Comparison of ENCODE assay signal across 31 cellular contexts in genomic region chr2:183780072-183780471, GRCh38.
"Had no signal": no experiment of that assay in that cellular context is flagged by ENCODE, and none has a peak within 500 bp of the region (broad histone marks: within the 10 kb centered on the region; RNA-seq: fewer than 3 reads in every experiment).

No MANE protein-coding gene starts in this region.

- DNase-seq: activated effector memory CD4-positive, alpha-beta T cell treated with anti-CD3 and anti-CD28 coated beads, Interleukin-2, amount 50 U/mL, for 16 hours; activated effector memory CD4-positive, alpha-beta T cell treated with Interleukin-2 at 50 U/mL for 16 hours; activated gamma-delta T cell; activated gamma-delta T cell treated with Interleukin-2 at 50 U/mL for 16 hours; activated naive CD4-positive, alpha-beta T cell; activated naive CD4-positive, alpha-beta T cell treated with anti-CD3 and anti-CD28 coated beads for 36 hours; activated naive CD4-positive, alpha-beta T cell treated with anti-CD3 and anti-CD28 coated beads, Interleukin-2, amount 10 ng/mL, durations not matched to agents 7 days and 5 days; activated naive CD4-positive, alpha-beta T cell treated with anti-CD3 and anti-CD28 coated beads, Interleukin-2, amount 50 U/mL, for 16 hours; activated naive CD4-positive, alpha-beta T cell treated with Interleukin-2 at 50 U/mL for 16 hours; activated naive CD8-positive, alpha-beta T cell treated with anti-CD3 and anti-CD28 coated beads for 36 hours; activated naive CD8-positive, alpha-beta T cell treated with anti-CD3 and anti-CD28 coated beads, Interleukin-2, amount 10 ng/mL, durations not matched to agents 7 days and 5 days; activated naive CD8-positive, alpha-beta T cell treated with anti-CD3 and anti-CD28 coated beads, Interleukin-2, amount 50 U/mL, for 24 hours; activated T-cell treated with anti-CD3 and anti-CD28 coated beads, Interleukin-2, amount 50 U/mL, for 24 hours; activated T-cell treated with anti-CD3 and anti-CD28 coated beads, Interleukin-2, amount 50 U/mL, for 4 hours; activated T-cell treated with anti-CD3 and anti-CD28 coated beads, Interleukin-2, amount 50 U/mL, for 48 hours; activated T-cell treated with anti-CD3 and anti-CD28 coated beads, Interleukin-2, amount 50 U/mL, for 72 hours; adrenal gland; amniotic stem cell; amygdala; anterior cingulate cortex; aorta; body of pancreas; brain microvascular endothelial cell; caudate nucleus; central memory CD4-positive, alpha-beta T cell; cerebellar nuclear complex had no signal

- H3K27ac ChIP-seq: adrenal gland, ascending aorta, body of pancreas, brain microvascular endothelial cell, breast epithelium, cardiac muscle cell had no signal

- ATAC-seq: activated naive CD4-positive, alpha-beta T cell treated with anti-CD3 and anti-CD28 coated beads, Interleukin-2, amount 50 U/mL, for 72 hours; activated naive CD8-positive, alpha-beta T cell treated with anti-CD3 and anti-CD28 coated beads, Interleukin-2, amount 50 U/mL, for 24 hours; activated T-cell treated with anti-CD3 and anti-CD28 coated beads, Interleukin-2, amount 50 U/mL, for 4 hours; activated T-cell treated with anti-CD3 and anti-CD28 coated beads, Interleukin-2, amount 50 U/mL, for 72 hours; activated T-helper 17 cell treated with anti-CD3 and anti-CD28 coated beads, Interleukin-2, amount 50 U/mL, for 72 hours; body of pancreas had no signal

- H3K4me3 ChIP-seq: adrenal gland, ascending aorta, body of pancreas, breast epithelium, cardiac muscle cell had no signal

- H3K4me1 ChIP-seq: adrenal gland, ascending aorta, body of pancreas, breast epithelium had no signal

- H3K9me3 ChIP-seq: adrenal gland, ascending aorta, body of pancreas, breast epithelium had no signal

- H3K27me3 ChIP-seq: adrenal gland, ascending aorta, body of pancreas, brain microvascular endothelial cell, breast epithelium, cardiac muscle cell had no signal

- H3K36me3 ChIP-seq: adrenal gland, ascending aorta, brain microvascular endothelial cell, breast epithelium, cardiac muscle cell had no signal
